In the genomic region with DNA sequence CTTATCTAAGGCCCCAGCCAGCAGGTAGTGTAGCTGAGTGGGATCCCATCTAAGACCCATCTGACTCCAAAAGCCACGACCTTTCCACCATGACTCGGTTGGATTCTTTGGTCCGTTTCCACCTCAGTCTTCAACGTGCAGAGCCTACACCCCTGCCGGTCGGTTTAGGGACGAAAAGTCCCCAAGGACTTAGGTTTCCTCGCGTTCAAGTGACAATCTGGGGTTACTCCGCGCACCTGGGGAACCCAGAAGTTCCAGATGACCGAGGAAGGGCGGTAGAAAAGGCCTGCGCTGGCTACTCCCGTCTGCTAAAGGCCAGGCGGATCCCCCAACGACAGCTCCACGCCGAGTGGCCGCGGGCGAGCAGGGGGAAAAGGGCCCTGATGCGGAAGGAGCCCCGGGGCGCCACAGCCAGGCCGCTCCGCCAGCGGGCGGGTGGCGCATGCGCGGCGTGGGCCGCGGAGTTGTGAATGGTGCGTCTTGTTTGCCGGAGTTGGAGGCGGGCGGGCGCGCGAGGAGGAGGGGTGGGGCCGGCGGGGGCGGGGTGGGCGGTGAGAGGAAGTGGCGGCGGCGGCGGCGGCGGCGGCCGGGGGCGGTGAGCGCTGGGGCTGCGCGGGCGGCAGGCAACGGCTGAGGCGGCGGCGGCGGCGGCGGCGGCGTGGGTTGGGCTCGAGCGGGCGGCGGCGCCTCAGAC, we compare ENCODE assay signal across 1 cellular context.
TF ChIP-seq lines count a peak whose summit lies in the region.

A gene (plus strand): TSS at position 595 of the 694 bp plus-strand sequence. CDS start 259 bp downstream, outside the sequence.

TF ChIP-seq in K562, 482 proteins besides CTCF, POLR2A, EP300 and RAD21 (continued from another document and continues in another):
- TF ChIP-seq JUN (IDR thresholded peaks at IDR 0.05; ENCODE audit: borderline replicate concordance, low read depth, low read length) (0 out of 2 replicates have a peak, but pooled peaks have one; percentile 35), JUN (CRISPR knock-in tag; IDR thresholded peaks at IDR 0.05; ENCODE audit: borderline replicate concordance) (no peak), ZNF561 (CRISPR knock-in tag; conservative IDR thresholded peaks at IDR 0.05) (no peak), IFI16 (CRISPR knock-in tag; IDR thresholded peaks at IDR 0.05) (no peak), ZNF143 (CRISPR knock-in tag; IDR thresholded peaks at IDR 0.05) (no peak), ZNF316 (IDR thresholded peaks at IDR 0.05) (no peak), SAFB2 (IDR thresholded peaks at IDR 0.05; ENCODE audit: borderline replicate concordance, low read depth, low read length, severe bottlenecking) (no peak)
- TF ChIP-seq, protein P1, sequence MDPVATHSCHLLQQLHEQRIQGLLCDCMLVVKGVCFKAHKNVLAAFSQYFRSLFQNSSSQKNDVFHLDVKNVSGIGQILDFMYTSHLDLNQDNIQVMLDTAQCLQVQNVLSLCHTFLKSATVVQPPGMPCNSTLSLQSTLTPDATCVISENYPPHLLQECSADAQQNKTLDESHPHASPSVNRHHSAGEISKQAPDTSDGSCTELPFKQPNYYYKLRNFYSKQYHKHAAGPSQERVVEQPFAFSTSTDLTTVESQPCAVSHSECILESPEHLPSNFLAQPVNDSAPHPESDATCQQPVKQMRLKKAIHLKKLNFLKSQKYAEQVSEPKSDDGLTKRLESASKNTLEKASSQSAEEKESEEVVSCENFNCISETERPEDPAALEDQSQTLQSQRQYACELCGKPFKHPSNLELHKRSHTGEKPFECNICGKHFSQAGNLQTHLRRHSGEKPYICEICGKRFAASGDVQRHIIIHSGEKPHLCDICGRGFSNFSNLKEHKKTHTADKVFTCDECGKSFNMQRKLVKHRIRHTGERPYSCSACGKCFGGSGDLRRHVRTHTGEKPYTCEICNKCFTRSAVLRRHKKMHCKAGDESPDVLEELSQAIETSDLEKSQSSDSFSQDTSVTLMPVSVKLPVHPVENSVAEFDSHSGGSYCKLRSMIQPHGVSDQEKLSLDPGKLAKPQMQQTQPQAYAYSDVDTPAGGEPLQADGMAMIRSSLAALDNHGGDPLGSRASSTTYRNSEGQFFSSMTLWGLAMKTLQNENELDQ (CRISPR knock-in tag; IDR thresholded peaks at IDR 0.05; ENCODE audit: borderline replicate concordance) = no peak; the same call in 1 of the 2 replicates
- TF ChIP-seq, protein P2, sequence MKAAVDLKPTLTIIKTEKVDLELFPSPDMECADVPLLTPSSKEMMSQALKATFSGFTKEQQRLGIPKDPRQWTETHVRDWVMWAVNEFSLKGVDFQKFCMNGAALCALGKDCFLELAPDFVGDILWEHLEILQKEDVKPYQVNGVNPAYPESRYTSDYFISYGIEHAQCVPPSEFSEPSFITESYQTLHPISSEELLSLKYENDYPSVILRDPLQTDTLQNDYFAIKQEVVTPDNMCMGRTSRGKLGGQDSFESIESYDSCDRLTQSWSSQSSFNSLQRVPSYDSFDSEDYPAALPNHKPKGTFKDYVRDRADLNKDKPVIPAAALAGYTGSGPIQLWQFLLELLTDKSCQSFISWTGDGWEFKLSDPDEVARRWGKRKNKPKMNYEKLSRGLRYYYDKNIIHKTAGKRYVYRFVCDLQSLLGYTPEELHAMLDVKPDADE (conservative IDR thresholded peaks at IDR 0.05; ENCODE audit: control insufficient read depth, low read depth, low read length) = no peak; the same call in 1 of the 2 replicates
- TF ChIP-seq, protein P3, sequence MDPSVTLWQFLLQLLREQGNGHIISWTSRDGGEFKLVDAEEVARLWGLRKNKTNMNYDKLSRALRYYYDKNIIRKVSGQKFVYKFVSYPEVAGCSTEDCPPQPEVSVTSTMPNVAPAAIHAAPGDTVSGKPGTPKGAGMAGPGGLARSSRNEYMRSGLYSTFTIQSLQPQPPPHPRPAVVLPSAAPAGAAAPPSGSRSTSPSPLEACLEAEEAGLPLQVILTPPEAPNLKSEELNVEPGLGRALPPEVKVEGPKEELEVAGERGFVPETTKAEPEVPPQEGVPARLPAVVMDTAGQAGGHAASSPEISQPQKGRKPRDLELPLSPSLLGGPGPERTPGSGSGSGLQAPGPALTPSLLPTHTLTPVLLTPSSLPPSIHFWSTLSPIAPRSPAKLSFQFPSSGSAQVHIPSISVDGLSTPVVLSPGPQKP (CRISPR knock-in tag; IDR thresholded peaks at IDR 0.05) = no peak
- TF ChIP-seq, protein P4, sequence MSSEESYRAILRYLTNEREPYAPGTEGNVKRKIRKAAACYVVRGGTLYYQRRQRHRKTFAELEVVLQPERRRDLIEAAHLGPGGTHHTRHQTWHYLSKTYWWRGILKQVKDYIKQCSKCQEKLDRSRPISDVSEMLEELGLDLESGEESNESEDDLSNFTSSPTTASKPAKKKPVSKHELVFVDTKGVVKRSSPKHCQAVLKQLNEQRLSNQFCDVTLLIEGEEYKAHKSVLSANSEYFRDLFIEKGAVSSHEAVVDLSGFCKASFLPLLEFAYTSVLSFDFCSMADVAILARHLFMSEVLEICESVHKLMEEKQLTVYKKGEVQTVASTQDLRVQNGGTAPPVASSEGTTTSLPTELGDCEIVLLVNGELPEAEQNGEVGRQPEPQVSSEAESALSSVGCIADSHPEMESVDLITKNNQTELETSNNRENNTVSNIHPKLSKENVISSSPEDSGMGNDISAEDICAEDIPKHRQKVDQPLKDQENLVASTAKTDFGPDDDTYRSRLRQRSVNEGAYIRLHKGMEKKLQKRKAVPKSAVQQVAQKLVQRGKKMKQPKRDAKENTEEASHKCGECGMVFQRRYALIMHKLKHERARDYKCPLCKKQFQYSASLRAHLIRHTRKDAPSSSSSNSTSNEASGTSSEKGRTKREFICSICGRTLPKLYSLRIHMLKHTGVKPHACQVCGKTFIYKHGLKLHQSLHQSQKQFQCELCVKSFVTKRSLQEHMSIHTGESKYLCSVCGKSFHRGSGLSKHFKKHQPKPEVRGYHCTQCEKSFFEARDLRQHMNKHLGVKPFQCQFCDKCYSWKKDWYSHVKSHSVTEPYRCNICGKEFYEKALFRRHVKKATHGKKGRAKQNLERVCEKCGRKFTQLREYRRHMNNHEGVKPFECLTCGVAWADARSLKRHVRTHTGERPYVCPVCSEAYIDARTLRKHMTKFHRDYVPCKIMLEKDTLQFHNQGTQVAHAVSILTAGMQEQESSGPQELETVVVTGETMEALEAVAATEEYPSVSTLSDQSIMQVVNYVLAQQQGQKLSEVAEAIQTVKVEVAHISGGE (CRISPR knock-in tag; IDR thresholded peaks at IDR 0.05) = peak in 2 of 3 experiments; percentile 72 to 90; a peak in 4 of 6 replicates
- TF ChIP-seq, protein P5, sequence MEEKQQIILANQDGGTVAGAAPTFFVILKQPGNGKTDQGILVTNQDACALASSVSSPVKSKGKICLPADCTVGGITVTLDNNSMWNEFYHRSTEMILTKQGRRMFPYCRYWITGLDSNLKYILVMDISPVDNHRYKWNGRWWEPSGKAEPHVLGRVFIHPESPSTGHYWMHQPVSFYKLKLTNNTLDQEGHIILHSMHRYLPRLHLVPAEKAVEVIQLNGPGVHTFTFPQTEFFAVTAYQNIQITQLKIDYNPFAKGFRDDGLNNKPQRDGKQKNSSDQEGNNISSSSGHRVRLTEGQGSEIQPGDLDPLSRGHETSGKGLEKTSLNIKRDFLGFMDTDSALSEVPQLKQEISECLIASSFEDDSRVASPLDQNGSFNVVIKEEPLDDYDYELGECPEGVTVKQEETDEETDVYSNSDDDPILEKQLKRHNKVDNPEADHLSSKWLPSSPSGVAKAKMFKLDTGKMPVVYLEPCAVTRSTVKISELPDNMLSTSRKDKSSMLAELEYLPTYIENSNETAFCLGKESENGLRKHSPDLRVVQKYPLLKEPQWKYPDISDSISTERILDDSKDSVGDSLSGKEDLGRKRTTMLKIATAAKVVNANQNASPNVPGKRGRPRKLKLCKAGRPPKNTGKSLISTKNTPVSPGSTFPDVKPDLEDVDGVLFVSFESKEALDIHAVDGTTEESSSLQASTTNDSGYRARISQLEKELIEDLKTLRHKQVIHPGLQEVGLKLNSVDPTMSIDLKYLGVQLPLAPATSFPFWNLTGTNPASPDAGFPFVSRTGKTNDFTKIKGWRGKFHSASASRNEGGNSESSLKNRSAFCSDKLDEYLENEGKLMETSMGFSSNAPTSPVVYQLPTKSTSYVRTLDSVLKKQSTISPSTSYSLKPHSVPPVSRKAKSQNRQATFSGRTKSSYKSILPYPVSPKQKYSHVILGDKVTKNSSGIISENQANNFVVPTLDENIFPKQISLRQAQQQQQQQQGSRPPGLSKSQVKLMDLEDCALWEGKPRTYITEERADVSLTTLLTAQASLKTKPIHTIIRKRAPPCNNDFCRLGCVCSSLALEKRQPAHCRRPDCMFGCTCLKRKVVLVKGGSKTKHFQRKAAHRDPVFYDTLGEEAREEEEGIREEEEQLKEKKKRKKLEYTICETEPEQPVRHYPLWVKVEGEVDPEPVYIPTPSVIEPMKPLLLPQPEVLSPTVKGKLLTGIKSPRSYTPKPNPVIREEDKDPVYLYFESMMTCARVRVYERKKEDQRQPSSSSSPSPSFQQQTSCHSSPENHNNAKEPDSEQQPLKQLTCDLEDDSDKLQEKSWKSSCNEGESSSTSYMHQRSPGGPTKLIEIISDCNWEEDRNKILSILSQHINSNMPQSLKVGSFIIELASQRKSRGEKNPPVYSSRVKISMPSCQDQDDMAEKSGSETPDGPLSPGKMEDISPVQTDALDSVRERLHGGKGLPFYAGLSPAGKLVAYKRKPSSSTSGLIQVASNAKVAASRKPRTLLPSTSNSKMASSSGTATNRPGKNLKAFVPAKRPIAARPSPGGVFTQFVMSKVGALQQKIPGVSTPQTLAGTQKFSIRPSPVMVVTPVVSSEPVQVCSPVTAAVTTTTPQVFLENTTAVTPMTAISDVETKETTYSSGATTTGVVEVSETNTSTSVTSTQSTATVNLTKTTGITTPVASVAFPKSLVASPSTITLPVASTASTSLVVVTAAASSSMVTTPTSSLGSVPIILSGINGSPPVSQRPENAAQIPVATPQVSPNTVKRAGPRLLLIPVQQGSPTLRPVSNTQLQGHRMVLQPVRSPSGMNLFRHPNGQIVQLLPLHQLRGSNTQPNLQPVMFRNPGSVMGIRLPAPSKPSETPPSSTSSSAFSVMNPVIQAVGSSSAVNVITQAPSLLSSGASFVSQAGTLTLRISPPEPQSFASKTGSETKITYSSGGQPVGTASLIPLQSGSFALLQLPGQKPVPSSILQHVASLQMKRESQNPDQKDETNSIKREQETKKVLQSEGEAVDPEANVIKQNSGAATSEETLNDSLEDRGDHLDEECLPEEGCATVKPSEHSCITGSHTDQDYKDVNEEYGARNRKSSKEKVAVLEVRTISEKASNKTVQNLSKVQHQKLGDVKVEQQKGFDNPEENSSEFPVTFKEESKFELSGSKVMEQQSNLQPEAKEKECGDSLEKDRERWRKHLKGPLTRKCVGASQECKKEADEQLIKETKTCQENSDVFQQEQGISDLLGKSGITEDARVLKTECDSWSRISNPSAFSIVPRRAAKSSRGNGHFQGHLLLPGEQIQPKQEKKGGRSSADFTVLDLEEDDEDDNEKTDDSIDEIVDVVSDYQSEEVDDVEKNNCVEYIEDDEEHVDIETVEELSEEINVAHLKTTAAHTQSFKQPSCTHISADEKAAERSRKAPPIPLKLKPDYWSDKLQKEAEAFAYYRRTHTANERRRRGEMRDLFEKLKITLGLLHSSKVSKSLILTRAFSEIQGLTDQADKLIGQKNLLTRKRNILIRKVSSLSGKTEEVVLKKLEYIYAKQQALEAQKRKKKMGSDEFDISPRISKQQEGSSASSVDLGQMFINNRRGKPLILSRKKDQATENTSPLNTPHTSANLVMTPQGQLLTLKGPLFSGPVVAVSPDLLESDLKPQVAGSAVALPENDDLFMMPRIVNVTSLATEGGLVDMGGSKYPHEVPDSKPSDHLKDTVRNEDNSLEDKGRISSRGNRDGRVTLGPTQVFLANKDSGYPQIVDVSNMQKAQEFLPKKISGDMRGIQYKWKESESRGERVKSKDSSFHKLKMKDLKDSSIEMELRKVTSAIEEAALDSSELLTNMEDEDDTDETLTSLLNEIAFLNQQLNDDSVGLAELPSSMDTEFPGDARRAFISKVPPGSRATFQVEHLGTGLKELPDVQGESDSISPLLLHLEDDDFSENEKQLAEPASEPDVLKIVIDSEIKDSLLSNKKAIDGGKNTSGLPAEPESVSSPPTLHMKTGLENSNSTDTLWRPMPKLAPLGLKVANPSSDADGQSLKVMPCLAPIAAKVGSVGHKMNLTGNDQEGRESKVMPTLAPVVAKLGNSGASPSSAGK (IDR thresholded peaks at IDR 0.05) = peak; percentile 80
- TF ChIP-seq, protein P6, sequence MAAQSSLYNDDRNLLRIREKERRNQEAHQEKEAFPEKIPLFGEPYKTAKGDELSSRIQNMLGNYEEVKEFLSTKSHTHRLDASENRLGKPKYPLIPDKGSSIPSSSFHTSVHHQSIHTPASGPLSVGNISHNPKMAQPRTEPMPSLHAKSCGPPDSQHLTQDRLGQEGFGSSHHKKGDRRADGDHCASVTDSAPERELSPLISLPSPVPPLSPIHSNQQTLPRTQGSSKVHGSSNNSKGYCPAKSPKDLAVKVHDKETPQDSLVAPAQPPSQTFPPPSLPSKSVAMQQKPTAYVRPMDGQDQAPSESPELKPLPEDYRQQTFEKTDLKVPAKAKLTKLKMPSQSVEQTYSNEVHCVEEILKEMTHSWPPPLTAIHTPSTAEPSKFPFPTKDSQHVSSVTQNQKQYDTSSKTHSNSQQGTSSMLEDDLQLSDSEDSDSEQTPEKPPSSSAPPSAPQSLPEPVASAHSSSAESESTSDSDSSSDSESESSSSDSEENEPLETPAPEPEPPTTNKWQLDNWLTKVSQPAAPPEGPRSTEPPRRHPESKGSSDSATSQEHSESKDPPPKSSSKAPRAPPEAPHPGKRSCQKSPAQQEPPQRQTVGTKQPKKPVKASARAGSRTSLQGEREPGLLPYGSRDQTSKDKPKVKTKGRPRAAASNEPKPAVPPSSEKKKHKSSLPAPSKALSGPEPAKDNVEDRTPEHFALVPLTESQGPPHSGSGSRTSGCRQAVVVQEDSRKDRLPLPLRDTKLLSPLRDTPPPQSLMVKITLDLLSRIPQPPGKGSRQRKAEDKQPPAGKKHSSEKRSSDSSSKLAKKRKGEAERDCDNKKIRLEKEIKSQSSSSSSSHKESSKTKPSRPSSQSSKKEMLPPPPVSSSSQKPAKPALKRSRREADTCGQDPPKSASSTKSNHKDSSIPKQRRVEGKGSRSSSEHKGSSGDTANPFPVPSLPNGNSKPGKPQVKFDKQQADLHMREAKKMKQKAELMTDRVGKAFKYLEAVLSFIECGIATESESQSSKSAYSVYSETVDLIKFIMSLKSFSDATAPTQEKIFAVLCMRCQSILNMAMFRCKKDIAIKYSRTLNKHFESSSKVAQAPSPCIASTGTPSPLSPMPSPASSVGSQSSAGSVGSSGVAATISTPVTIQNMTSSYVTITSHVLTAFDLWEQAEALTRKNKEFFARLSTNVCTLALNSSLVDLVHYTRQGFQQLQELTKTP (IDR thresholded peaks at IDR 0.05; ENCODE audit: low read depth in 1 of 2, partially characterized antibody in 2 of 2) = peak in 1 of 2 experiments; percentile 37
